Comparison of ENCODE assay signal across 13 cellular contexts in the genomic region with DNA sequence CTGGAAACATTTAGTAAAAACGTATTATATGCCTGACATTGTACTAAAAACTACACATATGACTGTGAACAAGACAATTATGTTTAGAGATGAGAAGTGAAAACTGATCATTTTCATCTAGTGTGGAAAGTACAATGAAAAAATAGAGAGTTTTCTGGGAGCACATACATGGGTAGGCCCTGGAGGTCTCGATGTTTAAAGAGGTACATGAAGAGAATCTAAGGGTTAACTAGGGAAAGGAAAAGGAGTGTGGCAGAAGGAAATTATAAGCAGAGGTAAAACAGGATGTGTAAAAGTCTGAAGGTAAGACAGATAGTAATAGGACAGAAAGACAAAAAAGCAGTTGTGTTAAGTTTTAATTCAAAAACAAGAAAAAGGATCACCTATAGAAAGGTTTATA.
A peak's percentile ranks its signal among the peaks of the same experiment; 100 is the strongest.
DNase-seq lines count a peak whose midpoint lies in the region; ATAC-seq and TF ChIP-seq lines count a peak whose summit lies in the region.
"Had no signal": no experiment of that assay in that cellular context is flagged by ENCODE, and none has a peak within 500 bp of the region (broad histone marks: within the 10 kb centered on the region; RNA-seq: fewer than 3 reads in every experiment).

No MANE protein-coding gene starts in this region.

- CTCF ChIA-PET in activated CD8-positive, alpha-beta T cell treated with anti-CD3 and anti-CD28 coated beads for 36 hours (lab: Charles Lee) = no interaction called here

- no peak for DNase-seq in activated T-cell treated with anti-CD3 and anti-CD28 coated beads, Interleukin-2, amount 50 U/mL, for 24 hours
- DNase-seq in activated T-cell treated with anti-CD3 and anti-CD28 coated beads for 4 hours (no peak), memory B cell (ENCODE audit: low spot score in 2 of 2) (no peak)
- no peak for DNase-seq in stimulated activated naive CD8-positive, alpha-beta T cell treated with anti-CD3 and anti-CD28 coated beads, Interleukin-15, Interleukin-2, amounts not matched to agents 100 U/mL and 50 U/mL, for 24 hours
- DNase-seq in activated CD8-positive, alpha-beta T cell treated with anti-CD3 and anti-CD28 coated beads for 36 hours = no peak
- DNase-seq: 8988T; ACHN; CD4-positive, CD25-positive, alpha-beta regulatory T cell; DMS53; GF-D8 had no signal

- H3K36me3 Mint-ChIP-seq in activated T-cell treated with anti-CD3 and anti-CD28 coated beads, Interleukin-2, amount 50 U/mL, for 24 hours (ENCODE audit: low read depth) = peaks cover 5% of the 10 kb centered on the region
- peaks cover 4% of the 10 kb centered on the region for H3K36me3 Mint-ChIP-seq in stimulated activated naive CD8-positive, alpha-beta T cell treated with anti-CD3 and anti-CD28 coated beads, Interleukin-15, Interleukin-2, amounts not matched to agents 100 ng/mL and 50 ng/mL, for 24 hours (ENCODE audit: low read depth)
- peaks cover 12% of the 10 kb centered on the region for H3K36me3 Mint-ChIP-seq in memory B cell
- peaks cover 1% of the 10 kb centered on the region for H3K36me3 Mint-ChIP-seq in activated CD8-positive, alpha-beta T cell treated with anti-CD3 and anti-CD28 coated beads for 36 hours (ENCODE audit: low read depth)

- no peak for ATAC-seq in stimulated activated naive CD8-positive, alpha-beta T cell treated with anti-CD3 and anti-CD28 coated beads, Interleukin-15, Interleukin-2, amounts not matched to agents 100 U/mL and 50 U/mL, for 24 hours
- no peak for ATAC-seq in memory B cell (ENCODE audit: low read depth)
- ATAC-seq in activated CD8-positive, alpha-beta T cell treated with anti-CD3 and anti-CD28 coated beads for 36 hours = no peak
- no peak for ATAC-seq in GM21717 (IDR thresholded peaks at IDR 0.05; ENCODE audit: unreplicated experiment)
- ATAC-seq: HCT116 had no signal

- H3K4me3 Mint-ChIP-seq in activated T-cell treated with anti-CD3 and anti-CD28 coated beads, Interleukin-2, amount 50 U/mL, for 24 hours = no peak overlapping the region
- no peak overlapping the region for H3K4me3 Mint-ChIP-seq in stimulated activated naive CD8-positive, alpha-beta T cell treated with anti-CD3 and anti-CD28 coated beads, Interleukin-15, Interleukin-2, amounts not matched to agents 100 ng/mL and 50 ng/mL, for 24 hours
- no peak overlapping the region for H3K4me3 Mint-ChIP-seq in memory B cell
- H3K4me3 Mint-ChIP-seq in activated CD8-positive, alpha-beta T cell treated with anti-CD3 and anti-CD28 coated beads for 36 hours = no peak overlapping the region
- H3K4me3 Mint-ChIP-seq: CD4-positive, CD25-positive, alpha-beta regulatory T cell had no signal

- TF ChIP-seq CTCF in activated CD8-positive, alpha-beta T cell treated with anti-CD3 and anti-CD28 coated beads for 36 hours (IDR thresholded peaks at IDR 0.05) = no peak

- peak overlapping the region; percentile 4 for H3K27ac Mint-ChIP-seq in activated T-cell treated with anti-CD3 and anti-CD28 coated beads, Interleukin-2, amount 50 U/mL, for 24 hours
- peak overlapping the region; percentile 38 for H3K27ac Mint-ChIP-seq in stimulated activated naive CD8-positive, alpha-beta T cell treated with anti-CD3 and anti-CD28 coated beads, Interleukin-15, Interleukin-2, amounts not matched to agents 100 ng/mL and 50 ng/mL, for 24 hours
- peak overlapping the region; percentile 19 for H3K27ac Mint-ChIP-seq in memory B cell
- H3K27ac Mint-ChIP-seq in activated CD8-positive, alpha-beta T cell treated with anti-CD3 and anti-CD28 coated beads for 36 hours = no peak overlapping the region

- intact Hi-C loops in activated CD8-positive, alpha-beta T cell treated with anti-CD3 and anti-CD28 coated beads for 36 hours (cut with micrococcal nuclease) = no loop called here

- peaks cover 9% of the 10 kb centered on the region for H3K4me1 Mint-ChIP-seq in activated T-cell treated with anti-CD3 and anti-CD28 coated beads, Interleukin-2, amount 50 U/mL, for 24 hours (ENCODE audit: low read depth)
- H3K4me1 Mint-ChIP-seq in stimulated activated naive CD8-positive, alpha-beta T cell treated with anti-CD3 and anti-CD28 coated beads, Interleukin-15, Interleukin-2, amounts not matched to agents 100 ng/mL and 50 ng/mL, for 24 hours (ENCODE audit: low read depth) = no peaks in the 10 kb centered on the region
- H3K4me1 Mint-ChIP-seq in memory B cell = peaks cover 7% of the 10 kb centered on the region
- H3K4me1 Mint-ChIP-seq in activated CD8-positive, alpha-beta T cell treated with anti-CD3 and anti-CD28 coated beads for 36 hours (ENCODE audit: low read depth) = no peaks in the 10 kb centered on the region

- no peaks in the 10 kb centered on the region for H3K9me3 Mint-ChIP-seq in activated T-cell treated with anti-CD3 and anti-CD28 coated beads, Interleukin-2, amount 50 U/mL, for 24 hours
- no peaks in the 10 kb centered on the region for H3K9me3 Mint-ChIP-seq in stimulated activated naive CD8-positive, alpha-beta T cell treated with anti-CD3 and anti-CD28 coated beads, Interleukin-15, Interleukin-2, amounts not matched to agents 100 ng/mL and 50 ng/mL, for 24 hours
- no peaks in the 10 kb centered on the region for H3K9me3 Mint-ChIP-seq in memory B cell
- no peaks in the 10 kb centered on the region for H3K9me3 Mint-ChIP-seq in activated CD8-positive, alpha-beta T cell treated with anti-CD3 and anti-CD28 coated beads for 36 hours
- H3K9me3 Mint-ChIP-seq: CD4-positive, CD25-positive, alpha-beta regulatory T cell had no signal

- H3K27me3 Mint-ChIP-seq in activated T-cell treated with anti-CD3 and anti-CD28 coated beads, Interleukin-2, amount 50 U/mL, for 24 hours = no peaks in the 10 kb centered on the region
- no peaks in the 10 kb centered on the region for H3K27me3 Mint-ChIP-seq in stimulated activated naive CD8-positive, alpha-beta T cell treated with anti-CD3 and anti-CD28 coated beads, Interleukin-15, Interleukin-2, amounts not matched to agents 100 ng/mL and 50 ng/mL, for 24 hours
- H3K27me3 Mint-ChIP-seq in memory B cell = no peaks in the 10 kb centered on the region
- H3K27me3 Mint-ChIP-seq in activated CD8-positive, alpha-beta T cell treated with anti-CD3 and anti-CD28 coated beads for 36 hours = no peaks in the 10 kb centered on the region
- H3K27me3 Mint-ChIP-seq: CD4-positive, CD25-positive, alpha-beta regulatory T cell had no signal

- POLR2A ChIA-PET in activated CD8-positive, alpha-beta T cell treated with anti-CD3 and anti-CD28 coated beads for 36 hours (lab: Charles Lee) = no interaction called here
